In genomic region chr2:41847744-41848441, GRCh38 we compare ENCODE assay signal across 1 cellular context.
TF ChIP-seq lines count a peak whose summit lies in the region.

No MANE protein-coding gene starts in this region.

TF ChIP-seq in HepG2, 621 proteins besides CTCF, POLR2A, EP300 and RAD21 (continued from another document and continues in another):
- TF ChIP-seq ZNF142 (CRISPR knock-in tag; IDR thresholded peaks at IDR 0.05) (no peak), IRF2 (CRISPR knock-in tag; IDR thresholded peaks at IDR 0.05) (peak; percentile 97), ONECUT2 (CRISPR knock-in tag; IDR thresholded peaks at IDR 0.05) (peak; percentile 73), NFRKB (IDR thresholded peaks at IDR 0.05) (no peak), DZIP1 (CRISPR knock-in tag; IDR thresholded peaks at IDR 0.05) (no peak), FOXA1 (IDR thresholded peaks at IDR 0.05) (peak; percentile 93), FOXA1 (CRISPR knock-in tag; IDR thresholded peaks at IDR 0.05) (peak; percentile 99), ZSCAN30 (CRISPR knock-in tag; IDR thresholded peaks at IDR 0.05) (no peak), GLMP (CRISPR knock-in tag; IDR thresholded peaks at IDR 0.05; ENCODE audit: borderline replicate concordance) (no peak), ZBTB26 (CRISPR knock-in tag; IDR thresholded peaks at IDR 0.05; ENCODE audit: borderline replicate concordance) (no peak), SNAI1 (CRISPR knock-in tag; IDR thresholded peaks at IDR 0.05; ENCODE audit: borderline replicate concordance) (no peak), ATF5 (CRISPR knock-in tag; IDR thresholded peaks at IDR 0.05; ENCODE audit: low read depth) (no peak), BATF2 (CRISPR knock-in tag; IDR thresholded peaks at IDR 0.05) (no peak), ZNF326 (CRISPR knock-in tag; IDR thresholded peaks at IDR 0.05; ENCODE audit: borderline replicate concordance) (no peak), DMAP1 (CRISPR knock-in tag; IDR thresholded peaks at IDR 0.05) (peak; percentile 69), ZMYM4 (CRISPR knock-in tag; IDR thresholded peaks at IDR 0.05) (peak; percentile 88), ZNF782 (CRISPR knock-in tag; IDR thresholded peaks at IDR 0.05; ENCODE audit: borderline replicate concordance) (peak; percentile 17; the same call in 1 of the 2 replicates), KDM2A (CRISPR knock-in tag; IDR thresholded peaks at IDR 0.05; ENCODE audit: borderline replicate concordance, low read depth) (no peak), BORCS8-MEF2B (CRISPR knock-in tag; IDR thresholded peaks at IDR 0.05) (peak; percentile 56; the same call in 1 of the 2 replicates), RARA (CRISPR knock-in tag; IDR thresholded peaks at IDR 0.05) (peak; percentile 93), ZNF550 (CRISPR knock-in tag; IDR thresholded peaks at IDR 0.05; ENCODE audit: borderline replicate concordance) (no peak), MBD4 (IDR thresholded peaks at IDR 0.05; ENCODE audit: borderline replicate concordance, low read length) (peak; percentile 94), ZNF296 (CRISPR knock-in tag; conservative IDR thresholded peaks at IDR 0.05) (no peak), NR2F6 (IDR thresholded peaks at IDR 0.05) (peak; percentile 77), NR2F6 (CRISPR knock-in tag; IDR thresholded peaks at IDR 0.05) (peak; percentile 78), ZBTB33 (CRISPR knock-in tag; IDR thresholded peaks at IDR 0.05) (peak; percentile 69), ZNF382 (CRISPR knock-in tag; IDR thresholded peaks at IDR 0.05; ENCODE audit: borderline replicate concordance) (no peak), HNF4A (CRISPR knock-in tag; IDR thresholded peaks at IDR 0.05) (peak; percentile 97), ZSCAN12 (CRISPR knock-in tag; IDR thresholded peaks at IDR 0.05) (no peak), ETV6 (CRISPR knock-in tag; conservative IDR thresholded peaks at IDR 0.05) (no peak), NFE2L1 (CRISPR knock-in tag; IDR thresholded peaks at IDR 0.05; ENCODE audit: borderline replicate concordance) (no peak), TGIF2 (CRISPR knock-in tag; IDR thresholded peaks at IDR 0.05) (peak; percentile 74; the same call in 1 of the 2 replicates), ZNF792 (CRISPR knock-in tag; IDR thresholded peaks at IDR 0.05) (peak; percentile 88; the same call in 1 of the 2 replicates), IKZF1 (IDR thresholded peaks at IDR 0.05) (no peak), LCORL (IDR thresholded peaks at IDR 0.05) (peak; percentile 98), LCORL (CRISPR knock-in tag; IDR thresholded peaks at IDR 0.05) (peak; percentile 99), FOXM1 (CRISPR knock-in tag; IDR thresholded peaks at IDR 0.05) (no peak), KAT8 (CRISPR knock-in tag; IDR thresholded peaks at IDR 0.05) (peak; percentile 89), ZBTB34 (CRISPR knock-in tag; IDR thresholded peaks at IDR 0.05) (no peak; the same call in 1 of the 2 replicates), HES4 (CRISPR knock-in tag; IDR thresholded peaks at IDR 0.05; ENCODE audit: borderline replicate concordance) (no peak), NCOA5 (CRISPR knock-in tag; IDR thresholded peaks at IDR 0.05) (no peak), BRD4 (CRISPR knock-in tag; IDR thresholded peaks at IDR 0.05) (no peak), ZNF879 (CRISPR knock-in tag; IDR thresholded peaks at IDR 0.05) (no peak), SOX6 (IDR thresholded peaks at IDR 0.05) (no peak), SOX6 (CRISPR knock-in tag; IDR thresholded peaks at IDR 0.05) (peak; percentile 98), HMGA1 (CRISPR knock-in tag; conservative IDR thresholded peaks at IDR 0.05) (no peak), ZUFSP (CRISPR knock-in tag; IDR thresholded peaks at IDR 0.05; ENCODE audit: borderline replicate concordance) (no peak), ARNT (IDR thresholded peaks at IDR 0.05) (no peak), TRIM22 (IDR thresholded peaks at IDR 0.05) (no peak), RAD51 (IDR thresholded peaks at IDR 0.05; ENCODE audit: borderline replicate concordance) (no peak), NPAS2 (CRISPR knock-in tag; IDR thresholded peaks at IDR 0.05; ENCODE audit: borderline replicate concordance) (no peak), NFKBIZ (CRISPR knock-in tag; IDR thresholded peaks at IDR 0.05) (peak; percentile 97), ZC3H13 (CRISPR knock-in tag; IDR thresholded peaks at IDR 0.05) (0 out of 2 replicates have a peak, but pooled peaks have one; percentile 29)
